Comparison of ENCODE assay signal across 21 cellular contexts in genomic region chr4:36786519-36786918, GRCh38.
"Had no signal": no experiment of that assay in that cellular context is flagged by ENCODE, and none has a peak within 500 bp of the region (broad histone marks: within the 10 kb centered on the region; RNA-seq: fewer than 3 reads in every experiment).

No MANE protein-coding gene starts in this region.

- ATAC-seq: activated T-cell treated with anti-CD3 and anti-CD28 coated beads, Interleukin-2, amount 50 U/mL, for 72 hours; body of pancreas; left lobe of liver; lower lobe of right lung; naive thymus-derived CD4-positive, alpha-beta T cell had no signal

- H3K9me3 ChIP-seq: body of pancreas, lower lobe of right lung, spleen, thoracic aorta, vagina had no signal

- H3K4me3 ChIP-seq: body of pancreas, cardiac muscle cell, lower lobe of right lung, spleen, thoracic aorta, vagina had no signal

- DNase-seq: activated CD4-positive, alpha-beta memory T cell treated with anti-CD3 and anti-CD28 coated beads, Interleukin-2, amount 10 ng/mL, durations not matched to agents 7 days and 5 days; activated CD4-positive, alpha-beta T cell treated with anti-CD3 and anti-CD28 coated beads, Interleukin-2, amount 10 ng/mL, durations not matched to agents 24 days and 14 days; activated effector memory CD4-positive, alpha-beta T cell treated with Interleukin-2 at 50 U/mL for 16 hours; activated naive CD4-positive, alpha-beta T cell treated with anti-CD3 and anti-CD28 coated beads for 36 hours; activated naive CD8-positive, alpha-beta T cell treated with anti-CD3 and anti-CD28 coated beads, Interleukin-2, amount 10 ng/mL, durations not matched to agents 7 days and 5 days; activated T-cell treated with anti-CD3 and anti-CD28 coated beads, Interleukin-2, amount 50 U/mL, for 72 hours; amniotic stem cell; body of pancreas; kidney; lower lobe of right lung; naive thymus-derived CD4-positive, alpha-beta T cell; retina; spleen; stimulated activated CD4-positive, alpha-beta T cell treated with anti-CD3 and anti-CD28 coated beads, Interleukin-4, amount 100 ng/mL, for 1 hour; stimulated activated naive CD4-positive, alpha-beta T cell; T1000 had no signal

- H3K4me1 ChIP-seq: body of pancreas, lower lobe of right lung, spleen, vagina had no signal

- H3K27ac ChIP-seq: body of pancreas, cardiac muscle cell, epithelial cell of prostate, lower lobe of right lung, spleen, thoracic aorta, vagina had no signal

- FAIRE-seq: kidney had no signal

- H3K27me3 ChIP-seq: body of pancreas, spleen, vagina had no signal

- H3K36me3 ChIP-seq: cardiac muscle cell, lower lobe of right lung, spleen, thoracic aorta, vagina had no signal
